In the genomic region with DNA sequence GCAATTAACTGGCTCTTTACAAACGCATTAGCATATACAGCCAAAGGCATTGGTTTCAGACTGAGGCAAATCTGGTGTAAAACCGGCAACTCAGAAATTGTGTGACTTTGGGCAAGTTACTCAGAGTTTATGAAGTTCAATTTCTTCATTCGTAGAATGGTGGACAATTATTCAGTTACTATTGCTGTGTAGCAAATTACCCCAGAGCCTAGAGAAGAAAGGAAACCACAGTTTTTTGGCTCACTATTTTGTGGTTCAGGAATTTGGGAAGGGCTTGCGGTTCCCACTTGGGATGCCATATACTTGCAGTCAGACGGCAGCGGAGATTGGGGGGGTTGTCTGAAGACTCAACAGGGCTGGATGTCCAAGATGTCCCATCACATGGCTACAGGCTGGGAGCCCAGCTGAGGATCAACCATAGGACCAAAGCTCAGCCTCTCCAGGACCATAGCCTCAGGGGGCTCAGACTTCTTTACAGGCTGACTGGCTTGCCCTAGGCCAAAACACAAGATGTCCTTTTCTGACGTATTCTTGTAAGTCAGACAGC, we compare ENCODE assay signal across 22 cellular contexts.
DNase-seq lines count a peak whose midpoint lies in the region; FAIRE-seq lines count a peak whose summit lies in the region.
"Had no signal": no experiment of that assay in that cellular context is flagged by ENCODE, and none has a peak within 500 bp of the region (broad histone marks: within the 10 kb centered on the region; RNA-seq: fewer than 3 reads in every experiment).

No MANE protein-coding gene starts in this region.

- DNase-seq in AG20443 (ENCODE audit: low spot score) (peak; percentile 20), NCI-H69 (lab: John Stamatoyannopoulos, UW) (peak; percentile 65), fibroblast of peridontal ligament (ENCODE audit: extremely low read depth) (peak; percentile 10), urothelium cell line (ENCODE audit: low spot score) (peak; percentile 30), NCI-H345 (lab: John Stamatoyannopoulos, UW) (no peak)
- no peak for DNase-seq in NK-92 treated with Interleukin-12 subunit alpha and Interleukin-12 subunit beta, amount 100 ng/mL, for 24 hours (lab: John Stamatoyannopoulos, UW)
- no peak for DNase-seq in activated CD4-positive, alpha-beta T cell treated with anti-CD3 and anti-CD28 coated beads for 1 hour
- DNase-seq: 8988T; ACHN; Caco-2; CD4-positive, CD25-positive, alpha-beta regulatory T cell; CD8-positive, alpha-beta T cell; DMS153; DND-41; EL; GF-D8; GOT3; H7; HCEC 1CT had no signal

- no peak for FAIRE-seq in urothelium cell line (lab: Jason Lieb, UNC)
- FAIRE-seq: A549, GM12891, GM18507 had no signal

Comparison
In these comparisons a context has a peak if more than half of its experiments do, and no peak if none do; other contexts are left out.
1. DNase-seq: peak in AG20443 (single experiment), NCI-H69 (single experiment), fibroblast of peridontal ligament (single experiment) and urothelium cell line (single experiment); none in NCI-H345 (single experiment), NK-92 treated with Interleukin-12 subunit alpha and Interleukin-12 subunit beta, amount 100 ng/mL, for 24 hours (single experiment) and activated CD4-positive, alpha-beta T cell treated with anti-CD3 and anti-CD28 coated beads for 1 hour (single experiment).